ENCODE assay signal across 9 cellular contexts in the genomic region with DNA sequence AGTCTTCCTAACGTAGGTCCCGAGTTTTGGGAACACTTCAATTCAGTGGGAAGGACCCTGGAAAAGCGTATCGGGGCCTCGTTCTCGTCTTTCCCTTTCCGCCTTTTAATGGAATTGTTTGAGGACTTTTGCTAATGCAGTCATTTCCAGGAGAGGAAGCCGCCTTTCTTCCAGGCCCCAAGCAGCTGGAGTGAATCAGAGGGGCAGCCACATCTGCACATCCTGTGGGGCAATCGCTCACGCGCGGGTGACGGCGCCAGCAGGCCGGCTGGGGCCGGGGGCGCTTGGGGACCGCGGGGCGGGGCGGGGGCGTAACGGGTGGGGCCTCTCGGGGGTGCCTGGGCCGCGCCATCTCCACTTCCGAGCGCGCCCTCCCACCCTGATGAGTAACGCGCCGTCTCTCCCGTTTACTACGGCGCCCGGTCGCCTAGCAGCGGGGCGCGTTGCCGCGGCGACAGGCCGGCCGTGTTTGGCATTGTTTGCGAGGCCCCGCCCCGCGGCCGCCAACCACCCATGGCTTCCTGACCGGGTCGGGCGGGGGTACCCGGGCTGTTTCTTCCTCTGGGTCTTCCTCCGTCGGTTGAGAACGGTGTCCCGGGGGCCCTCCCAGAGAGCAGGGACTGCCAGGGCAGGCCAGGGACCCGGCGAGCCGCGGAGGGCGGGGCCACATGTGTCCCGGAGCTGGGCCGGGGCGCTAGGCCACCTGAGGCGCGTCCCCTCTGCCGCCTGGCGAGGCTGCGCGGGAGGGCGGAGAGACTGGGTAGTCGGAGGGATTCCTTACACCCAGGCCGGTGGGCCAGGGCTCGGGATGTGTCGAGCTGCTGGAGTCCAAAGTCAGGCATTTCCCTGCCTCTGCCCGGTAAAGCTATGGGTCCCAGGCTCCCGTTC. TPM values are rescaled to one million over a fixed set of nuclear protein-coding genes. Genes with fewer than 3 reads are reported as not detected.
A peak's percentile ranks its signal among the peaks of the same experiment; 100 is the strongest.
DNase-seq lines count a peak whose midpoint lies in the region; ATAC-seq and FAIRE-seq lines count a peak whose summit lies in the region.
"Had no signal": no experiment of that assay in that cellular context is flagged by ENCODE, and none has a peak within 500 bp of the region (broad histone marks: within the 10 kb centered on the region; RNA-seq: fewer than 3 reads in every experiment).

No MANE protein-coding gene starts in this region.

- DNase-seq in GM19239 (ENCODE audit: insufficient read length, low spot score) (peak; percentile 66), NCI-H69 (lab: John Stamatoyannopoulos, UW) (peak; percentile 95), mesenchymal stem cell (peak; percentile 98)
- peak; percentile 94 for DNase-seq in activated CD8-positive, alpha-beta memory T cell treated with anti-CD3 and anti-CD28 coated beads for 24 hours
- peak; percentile 91 to 95 (median 91) for DNase-seq in effector memory CD4-positive, alpha-beta T cell
- DNase-seq in stimulated activated CD8-positive, alpha-beta memory T cell treated with anti-CD3 and anti-CD28 coated beads, Interleukin-12 subunit alpha, Interleukin-12 subunit beta, amount 100 ng/mL, for 24 hours (ENCODE audit: extremely low read depth) = peak; percentile 73

- H3K27ac ChIP-seq in BLaER1 treated with 17β-estradiol and CSF1 and Interleukin-3, amounts not matched to agents 10 nM and 100 nM = peak overlapping the region; percentile 95 to 100 (median 99)
- peak overlapping the region; percentile 96 for H3K27ac ChIP-seq in effector memory CD4-positive, alpha-beta T cell (ENCODE audit: insufficient read depth, low read length, poor library complexity, severe bottlenecking)
- peak overlapping the region; percentile 51 for H3K27ac ChIP-seq in mesenchymal stem cell (ENCODE audit: low read length, poor library complexity, severe bottlenecking)

- peak overlapping the region; percentile 90 to 100 (median 95) for H3K9ac ChIP-seq in BLaER1 treated with 17β-estradiol and CSF1 and Interleukin-3, amounts not matched to agents 10 nM and 100 nM
- peak overlapping the region; percentile 97 for H3K9ac ChIP-seq in mesenchymal stem cell (ENCODE audit: low read length)

- H3K36me3 ChIP-seq in BLaER1 treated with 17β-estradiol and CSF1 and Interleukin-3, amounts not matched to agents 10 nM and 100 nM = no peaks in the 10 kb centered on the region
- H3K36me3 ChIP-seq in effector memory CD4-positive, alpha-beta T cell (ENCODE audit: control insufficient read depth, insufficient read depth, low read length) = no peaks in the 10 kb centered on the region
- H3K36me3 ChIP-seq in mesenchymal stem cell (ENCODE audit: control insufficient read depth in 1 of 2, insufficient read depth in 2 of 2, low read depth in 1 of 2, low read length in 2 of 2) = no peaks in the 10 kb centered on the region

- H3K14ac ChIP-seq in mesenchymal stem cell (ENCODE audit: low read length in 2 of 2) = peak overlapping the region; percentile 43 to 96

- H4K8ac ChIP-seq in mesenchymal stem cell (ENCODE audit: low read length) = peak overlapping the region; percentile 99

- FAIRE-seq in GM19239 (lab: Jason Lieb, UNC) = peak; percentile 67
- FAIRE-seq: islet of Langerhans had no signal

- peak overlapping the region; percentile 50 to 75 (median 59) for H3K4me3 ChIP-seq in BLaER1 treated with 17β-estradiol and CSF1 and Interleukin-3, amounts not matched to agents 10 nM and 100 nM
- H3K4me3 ChIP-seq in effector memory CD4-positive, alpha-beta T cell (ENCODE audit: insufficient read depth, low read depth, low read length, poor library complexity, severe bottlenecking) = peak overlapping the region; percentile 65
- H3K4me3 ChIP-seq in mesenchymal stem cell (ENCODE audit: insufficient read depth in 1 of 2, low read depth in 1 of 2, low read length in 2 of 2) = peak overlapping the region; percentile 51 to 67

- ATAC-seq in HG03439 (IDR thresholded peaks at IDR 0.05; ENCODE audit: unreplicated experiment) = peak; percentile 84

- peak overlapping the region; percentile 14 for H2AK5ac ChIP-seq in mesenchymal stem cell (ENCODE audit: low read length, severe bottlenecking)

- peak overlapping the region; percentile 99 for H2BK15ac ChIP-seq in mesenchymal stem cell (ENCODE audit: low read depth, poor library complexity, severe bottlenecking)

- peak overlapping the region; percentile 90 for H2AFZ ChIP-seq in mesenchymal stem cell (ENCODE audit: low read depth, low read length)

- peak overlapping the region; percentile 3 for H2BK5ac ChIP-seq in mesenchymal stem cell (ENCODE audit: low read depth, low read length, poor library complexity, severe bottlenecking)

- no peaks in the 10 kb centered on the region for H3K79me1 ChIP-seq in mesenchymal stem cell (replicated peaks; ENCODE audit: low read length, poor library complexity, severe bottlenecking)

- H2BK120ac ChIP-seq in mesenchymal stem cell (ENCODE audit: low read depth, low read length) = peak overlapping the region; percentile 93

- H3K27me3 ChIP-seq in BLaER1 treated with 17β-estradiol and CSF1 and Interleukin-3, amounts not matched to agents 10 nM and 100 nM = no peaks in the 10 kb centered on the region
- H3K27me3 ChIP-seq in effector memory CD4-positive, alpha-beta T cell (replicated peaks; ENCODE audit: control insufficient read depth, insufficient read depth, low read length, poor library complexity, severe bottlenecking) = no peaks in the 10 kb centered on the region
- no peaks in the 10 kb centered on the region for H3K27me3 ChIP-seq in mesenchymal stem cell (ENCODE audit: control insufficient read depth in 1 of 2, insufficient read depth in 1 of 2, low read length in 2 of 2)

- peaks cover 0 to 8% (median 0%) of the 10 kb centered on the region in 11 experiments; a peak in 5 of 22 replicates for H3K9me3 ChIP-seq in BLaER1 treated with 17β-estradiol and CSF1 and Interleukin-3, amounts not matched to agents 10 nM and 100 nM (replicated peaks in 1 of 11)
- H3K9me3 ChIP-seq in effector memory CD4-positive, alpha-beta T cell (ENCODE audit: control insufficient read depth, low read length) = no peaks in the 10 kb centered on the region
- H3K9me3 ChIP-seq in mesenchymal stem cell (ENCODE audit: control insufficient read depth, low read length) = no peaks in the 10 kb centered on the region

- H4K20me1 ChIP-seq in BLaER1 treated with 17β-estradiol and CSF1 and Interleukin-3, amounts not matched to agents 10 nM and 100 nM = no peaks in the 10 kb centered on the region

- peak overlapping the region; percentile 99 for H4K91ac ChIP-seq in mesenchymal stem cell (ENCODE audit: low read length)

- peak overlapping the region; percentile 97 to 99 for H2BK12ac ChIP-seq in mesenchymal stem cell (ENCODE audit: low read length in 2 of 2)

- H3K18ac ChIP-seq in mesenchymal stem cell (ENCODE audit: low read depth in 1 of 2, low read length in 2 of 2) = peak overlapping the region; percentile 100

- peak overlapping the region; percentile 96 to 100 for H3K4ac ChIP-seq in mesenchymal stem cell (ENCODE audit: low read depth in 1 of 2, low read length in 2 of 2)

- peak overlapping the region in 1 of 2 experiments; percentile 95 for H3K23ac ChIP-seq in mesenchymal stem cell (ENCODE audit: low read length in 2 of 2)

- peaks cover 74 to 87% (median 82%) of the 10 kb centered on the region in 10 experiments for H3K4me1 ChIP-seq in BLaER1 treated with 17β-estradiol and CSF1 and Interleukin-3, amounts not matched to agents 10 nM and 100 nM
- H3K4me1 ChIP-seq in effector memory CD4-positive, alpha-beta T cell (ENCODE audit: control insufficient read depth, insufficient read depth, low read length, poor library complexity, severe bottlenecking) = peaks cover 24% of the 10 kb centered on the region
- H3K4me1 ChIP-seq in mesenchymal stem cell (ENCODE audit: control insufficient read depth, insufficient read depth, low read depth, low read length) = peaks cover 11% of the 10 kb centered on the region

- WGBS in mesenchymal stem cell = under 1% methylated on average over 73 of the region's 79 CpGs

- peak overlapping the region; percentile 90 to 99 (median 93) for H3K4me2 ChIP-seq in BLaER1 treated with 17β-estradiol and CSF1 and Interleukin-3, amounts not matched to agents 10 nM and 100 nM
- peak overlapping the region; percentile 87 for H3K4me2 ChIP-seq in mesenchymal stem cell (ENCODE audit: low read length, poor library complexity, severe bottlenecking)

RNA-seq across cellular contexts. Expression of gene GSG1, which starts 2.3 kb away (rescaled TPM):
- 0.04 TPM for polyA plus RNA-seq in mesenchymal stem cell (2013, experiment 1 of 2)
- polyA plus RNA-seq in mesenchymal stem cell (2013, experiment 2 of 2) = not detected

RNA-seq across cellular contexts. Expression of gene FAM234B, which starts 56.9 kb away (rescaled TPM):
- 2.3 TPM for polyA plus RNA-seq in mesenchymal stem cell (2013, experiment 1 of 2)
- 2.5 TPM for polyA plus RNA-seq in mesenchymal stem cell (2013, experiment 2 of 2)

Comparison
In these comparisons a context has a peak if more than half of its experiments do, and no peak if none do; other contexts are left out.
1. Peak in every context shown above with its lines: DNase-seq, ATAC-seq, H3K4me3 ChIP-seq and H3K27ac ChIP-seq.